Comparison of ENCODE assay signal across 11 cellular contexts in genomic region chr15:89761009-89761831, GRCh38. TPM values are rescaled to one million over a fixed set of nuclear protein-coding genes. Genes with fewer than 3 reads are reported as not detected.
DNase-seq lines count a peak whose midpoint lies in the region; ATAC-seq and TF ChIP-seq lines count a peak whose summit lies in the region.
"Had no signal": no experiment of that assay in that cellular context is flagged by ENCODE, and none has a peak within 500 bp of the region (broad histone marks: within the 10 kb centered on the region; RNA-seq: fewer than 3 reads in every experiment).

No MANE protein-coding gene starts in this region.

- no peaks in the 10 kb centered on the region for H3K9me3 Mint-ChIP-seq in natural killer cell
- no peaks in the 10 kb centered on the region for H3K9me3 Mint-ChIP-seq in natural killer cell treated with Interleukin-12 subunit alpha and Interleukin-12 subunit beta and Interleukin-15 and Interleukin-18, amount 100 ng/mL, for 72 hours
- H3K9me3 Mint-ChIP-seq: GM23338; stimulated activated effector memory CD8-positive, alpha-beta T cell treated with anti-CD3 and anti-CD28 coated beads, Interleukin-12 subunit alpha, Interleukin-12 subunit beta, amount 100 ng/mL, for 72 hours had no signal

- intact Hi-C loops in natural killer cell (cut with micrococcal nuclease) (loop anchor here (2.0 to 5.0 kb wide), 4 partner anchors 114 to 456 kb away; no protein-coding TSS in a partner anchor), aorta (cut with DNase I) (loop anchor here in 1 of 2 donors (2.0 to 10.0 kb wide), 2 partner anchors 114 to 314 kb away; no protein-coding TSS in a partner anchor)

- H3K9ac ChIP-seq in OCI-LY3 (ENCODE audit: low read length) = peak overlapping the region; percentile 80

- ATAC-seq in natural killer cell (peak in 2 of 3 donors; percentile 16 to 21), left lobe of liver (peak; percentile 67), aorta (ENCODE audit: low FRiP score) (peak; percentile 34), GM21737 (IDR thresholded peaks at IDR 0.05; ENCODE audit: unreplicated experiment) (no peak)
- no peak for ATAC-seq in natural killer cell treated with Interleukin-12 subunit alpha and Interleukin-12 subunit beta and Interleukin-15 and Interleukin-18, amount 100 ng/mL, for 72 hours

- peak overlapping the region; percentile 49 for H3K4me3 ChIP-seq in OCI-LY3 (ENCODE audit: low read length)
- no peak overlapping the region for H3K4me3 ChIP-seq in aorta (ENCODE audit: low read length in 2 of 2)

- H3K36me3 ChIP-seq in OCI-LY3 (replicated peaks; ENCODE audit: low read depth, low read length) (no peaks in the 10 kb centered on the region), aorta (ENCODE audit: control insufficient read depth in 1 of 2, insufficient read depth in 2 of 2, low read length in 1 of 2) (no peaks in the 10 kb centered on the region)

- H3K79me2 ChIP-seq in OCI-LY3 (ENCODE audit: low read length) = no peaks in the 10 kb centered on the region

- TF ChIP-seq CTCF in natural killer cell (IDR thresholded peaks at IDR 0.05) (peak; percentile 16), OCI-LY3 (IDR thresholded peaks at IDR 0.05; ENCODE audit: low read depth, low read length) (no peak)

- H3K27ac ChIP-seq in OCI-LY3 (ENCODE audit: low read length) (peak overlapping the region; percentile 83), aorta (ENCODE audit: low read depth in 1 of 2, low read length in 2 of 2) (no peak overlapping the region)

- H3K9me3 ChIP-seq in OCI-LY3 (ENCODE audit: insufficient read depth, low read length) (no peaks in the 10 kb centered on the region), aorta (ENCODE audit: control insufficient read depth, low read length) (no peaks in the 10 kb centered on the region)

- H3K4me1 ChIP-seq in OCI-LY3 (ENCODE audit: low read length) (peaks cover 28% of the 10 kb centered on the region), aorta (ENCODE audit: control insufficient read depth in 1 of 2, insufficient read depth in 2 of 2, low read length in 2 of 2) (no peaks in the 10 kb centered on the region)

- H4K20me1 ChIP-seq in OCI-LY3 (ENCODE audit: insufficient read depth, low read length) = no peaks in the 10 kb centered on the region

- H3K4me1 Mint-ChIP-seq in natural killer cell = peaks cover 0 to 4% of the 10 kb centered on the region in 2 donors
- peaks cover 0 to 3% of the 10 kb centered on the region in 2 donors for H3K4me1 Mint-ChIP-seq in natural killer cell treated with Interleukin-12 subunit alpha and Interleukin-12 subunit beta and Interleukin-15 and Interleukin-18, amount 100 ng/mL, for 72 hours (ENCODE audit: low read depth in 2 of 2)

- DNase-seq in natural killer cell (no peak), left lobe of liver (ENCODE audit: low spot score) (no peak), aorta (peak in 1 of 2 donors; percentile 41), NOMO-1 treated with dmso at 0.1 percent for 144 hours (lab: John Stamatoyannopoulos, UW; ENCODE audit: unreplicated experiment) (no peak), SK-N-DZ (ENCODE audit: low spot score) (no peak)
- no peak for DNase-seq in natural killer cell treated with Interleukin-12 subunit alpha and Interleukin-12 subunit beta and Interleukin-15 and Interleukin-18, amount 100 ng/mL, for 72 hours (ENCODE audit: low spot score)

- 65 to 68% methylated on average over 18 of the region's 18 CpGs for WGBS in aorta, 2 donors

- no peak overlapping the region for H3K27ac Mint-ChIP-seq in natural killer cell
- no peak overlapping the region for H3K27ac Mint-ChIP-seq in natural killer cell treated with Interleukin-12 subunit alpha and Interleukin-12 subunit beta and Interleukin-15 and Interleukin-18, amount 100 ng/mL, for 72 hours
- H3K27ac Mint-ChIP-seq: GM23338; stimulated activated effector memory CD8-positive, alpha-beta T cell treated with anti-CD3 and anti-CD28 coated beads, Interleukin-12 subunit alpha, Interleukin-12 subunit beta, amount 100 ng/mL, for 72 hours had no signal

- H3K27me3 Mint-ChIP-seq in natural killer cell (ENCODE audit: low read depth in 2 of 2) = peaks cover 0 to 7% of the 10 kb centered on the region in 2 donors
- H3K27me3 Mint-ChIP-seq in natural killer cell treated with Interleukin-12 subunit alpha and Interleukin-12 subunit beta and Interleukin-15 and Interleukin-18, amount 100 ng/mL, for 72 hours = peaks cover 0 to 6% of the 10 kb centered on the region in 2 donors

- peak overlapping the region; percentile 81; the same call in 1 of the 2 replicates for H2AFZ ChIP-seq in OCI-LY3 (ENCODE audit: low read depth, low read length)

- H3K4me3 Mint-ChIP-seq in natural killer cell = no peak overlapping the region
- no peak overlapping the region for H3K4me3 Mint-ChIP-seq in natural killer cell treated with Interleukin-12 subunit alpha and Interleukin-12 subunit beta and Interleukin-15 and Interleukin-18, amount 100 ng/mL, for 72 hours
- H3K4me3 Mint-ChIP-seq: stimulated activated effector memory CD8-positive, alpha-beta T cell treated with anti-CD3 and anti-CD28 coated beads, Interleukin-12 subunit alpha, Interleukin-12 subunit beta, amount 100 ng/mL, for 72 hours had no signal

- no peaks in the 10 kb centered on the region for H3K27me3 ChIP-seq in OCI-LY3 (ENCODE audit: low read depth, low read length)
- no peaks in the 10 kb centered on the region for H3K27me3 ChIP-seq in aorta (ENCODE audit: control insufficient read depth in 1 of 2, insufficient read depth in 2 of 2, low read length in 1 of 2)

- no peaks in the 10 kb centered on the region for H3K36me3 Mint-ChIP-seq in natural killer cell
- no peaks in the 10 kb centered on the region for H3K36me3 Mint-ChIP-seq in natural killer cell treated with Interleukin-12 subunit alpha and Interleukin-12 subunit beta and Interleukin-15 and Interleukin-18, amount 100 ng/mL, for 72 hours
- H3K36me3 Mint-ChIP-seq: stimulated activated effector memory CD8-positive, alpha-beta T cell treated with anti-CD3 and anti-CD28 coated beads, Interleukin-12 subunit alpha, Interleukin-12 subunit beta, amount 100 ng/mL, for 72 hours had no signal

- H3K4me2 ChIP-seq in OCI-LY3 (ENCODE audit: low read length) = peak overlapping the region; percentile 78

RNA-seq across cellular contexts. Expression of gene MESP1, which starts 10.2 kb away (rescaled TPM):
- total RNA-seq in natural killer cell (1 to 10 TPM in 2 of 3 donors, under 1 TPM in 1; 0.45 to 2.9 (median 2.5) TPM), left lobe of liver (3.1 TPM), aorta (1 to 10 TPM in 1 of 2 donors, under 1 TPM in 1; 0.63 to 1.2 TPM)
- 1 to 10 TPM; 2.3 to 4.0 TPM for total RNA-seq in natural killer cell treated with Interleukin-12 subunit alpha and Interleukin-12 subunit beta and Interleukin-15 and Interleukin-18, amount 100 ng/mL, for 72 hours
- polyA plus RNA-seq in aorta = under 1 TPM in 1 of 2 donors, not detected in 1; 0.49 TPM
- polyA plus RNA-seq in SK-N-DZ (2014; cell fraction: cytosol; rRNA removed) = 0.16 and 1.2 TPM in 2 replicates
- 0.58 and 1.0 TPM in 2 replicates for polyA plus RNA-seq in SK-N-DZ (2014; cell fraction: nucleus; rRNA removed)

RNA-seq across cellular contexts. Expression of gene MESP2, which starts 14.9 kb away (rescaled TPM):
- not detected for total RNA-seq in natural killer cell
- total RNA-seq in natural killer cell treated with Interleukin-12 subunit alpha and Interleukin-12 subunit beta and Interleukin-15 and Interleukin-18, amount 100 ng/mL, for 72 hours = not detected
- 0.15 TPM for total RNA-seq in left lobe of liver
- not detected for total RNA-seq in aorta
- polyA plus RNA-seq in aorta = 1 to 10 TPM in 1 of 2 donors, not detected in 1; 3.0 TPM
- not detected in 2 replicates for polyA plus RNA-seq in SK-N-DZ (2014; cell fraction: cytosol; rRNA removed)
- not detected in 2 replicates for polyA plus RNA-seq in SK-N-DZ (2014; cell fraction: nucleus; rRNA removed)
- total RNA-seq: NCI-H460 had no signal

RNA-seq across cellular contexts. Expression of gene ANPEP, which starts 53.4 kb away (rescaled TPM):
- 10 to 100 TPM in 2 of 3 donors, 1 to 10 TPM in 1; 1.6 to 33.9 (median 10.9) TPM for total RNA-seq in natural killer cell
- total RNA-seq in natural killer cell treated with Interleukin-12 subunit alpha and Interleukin-12 subunit beta and Interleukin-15 and Interleukin-18, amount 100 ng/mL, for 72 hours = 1 to 10 TPM in 1 of 2 donors, not detected in 1; 3.2 TPM
- 383 TPM for total RNA-seq in left lobe of liver
- total RNA-seq in aorta = 10 to 100 TPM; 21.4 to 30.7 TPM
- 100 to 1,000 TPM in 1 of 2 donors, 1 to 10 TPM in 1; 4.2 to 225 TPM for polyA plus RNA-seq in aorta
- 1.3 and 1.8 TPM in 2 replicates for polyA plus RNA-seq in SK-N-DZ (2014; cell fraction: cytosol; rRNA removed)
- polyA plus RNA-seq in SK-N-DZ (2014; cell fraction: nucleus; rRNA removed) = 0.60 TPM in 1 of 2 replicates, not detected in the other

Comparison
In these comparisons a context has a peak if more than half of its experiments do, and no peak if none do; other contexts are left out.
1. ATAC-seq: peak in natural killer cell (2 of 3), left lobe of liver (single experiment) and aorta (single experiment); none in natural killer cell treated with Interleukin-12 subunit alpha and Interleukin-12 subunit beta and Interleukin-15 and Interleukin-18, amount 100 ng/mL, for 72 hours (0 of 2) and GM21737 (single experiment).
2. RNA of gene ANPEP, which starts 53.4 kb away (total RNA-seq): 383 TPM in left lobe of liver (single experiment); 21.4 to 30.7 TPM in aorta, 1.6 to 33.9 TPM in natural killer cell and 3.2 TPM in natural killer cell treated with Interleukin-12 subunit alpha and Interleukin-12 subunit beta and Interleukin-15 and Interleukin-18, amount 100 ng/mL, for 72 hours; every median in the first group is over 10 times any median in the second.